ENCODE assay signal across 1 cellular context in the genomic region with DNA sequence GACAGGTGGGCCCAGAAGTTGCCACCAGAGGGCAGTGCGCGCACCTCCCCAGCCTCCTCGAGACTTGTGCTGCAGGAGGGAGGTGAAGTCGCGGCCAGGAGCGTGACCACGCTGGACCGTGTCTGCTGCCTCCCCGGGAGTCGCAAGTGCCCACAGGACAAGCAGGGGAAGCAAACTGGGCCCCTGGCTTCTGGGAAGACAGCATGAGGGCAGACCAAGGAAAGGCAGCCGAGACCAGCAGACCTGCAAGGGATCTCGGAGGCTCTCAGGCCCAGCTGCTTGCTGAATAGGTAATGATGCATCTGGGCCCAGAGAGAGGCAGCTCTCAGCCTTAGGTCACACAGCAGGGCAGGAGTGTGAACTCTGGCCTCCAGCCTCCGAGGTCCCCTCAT.
A peak's percentile ranks its signal among the peaks of the same experiment; 100 is the strongest.
TF ChIP-seq lines count a peak whose summit lies in the region.

No MANE protein-coding gene starts in this region.

TF ChIP-seq in H1, 55 proteins besides CTCF, POLR2A, EP300 and RAD21:
- 0 out of 2 replicates have a peak, but pooled peaks have one; percentile 24 for TF ChIP-seq GABPA (IDR thresholded peaks at IDR 0.05; ENCODE audit: borderline replicate concordance, insufficient read depth, low read length)
- TF ChIP-seq NANOG (IDR thresholded peaks at IDR 0.05; ENCODE audit: insufficient read depth, low read depth, low read length, poor library complexity, severe bottlenecking) = no peak
- TF ChIP-seq KDM1A (IDR thresholded peaks at IDR 0.05; ENCODE audit: borderline replicate concordance, low read length) = peak; percentile 95; the same call in 1 of the 2 replicates
- TF ChIP-seq CREB1 (IDR thresholded peaks at IDR 0.05) = 0 out of 2 replicates have a peak, but pooled peaks have one; percentile 17
- TF ChIP-seq, protein P1, sequence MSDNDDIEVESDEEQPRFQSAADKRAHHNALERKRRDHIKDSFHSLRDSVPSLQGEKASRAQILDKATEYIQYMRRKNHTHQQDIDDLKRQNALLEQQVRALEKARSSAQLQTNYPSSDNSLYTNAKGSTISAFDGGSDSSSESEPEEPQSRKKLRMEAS (IDR thresholded peaks at IDR 0.05) = peak; percentile 47; the same call in 1 of the 2 replicates
- TF ChIP-seq RFX5 (IDR thresholded peaks at IDR 0.05; ENCODE audit: borderline replicate concordance, low read depth, low read length) = no peak
